Comparison of ENCODE assay signal across 17 cellular contexts in the genomic region with DNA sequence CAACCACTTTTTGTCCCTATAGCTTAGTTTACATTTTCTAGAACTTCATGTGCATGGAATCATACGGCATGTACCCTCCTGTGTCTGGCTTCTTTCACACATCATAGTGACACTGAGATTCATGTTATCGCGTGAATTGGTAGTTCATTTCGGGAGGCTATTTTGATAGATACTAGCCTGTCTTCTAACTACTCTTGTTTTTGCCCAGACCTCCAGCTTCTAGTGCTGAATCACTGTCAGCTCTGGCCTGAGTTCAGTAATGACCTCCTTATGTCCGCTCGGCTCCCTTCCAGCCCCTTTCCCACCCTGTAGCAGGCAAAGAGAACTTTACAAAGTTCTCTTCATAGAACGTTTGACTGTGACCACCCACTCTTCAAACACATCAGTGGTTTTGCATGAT. TPM values are rescaled to one million over a fixed set of nuclear protein-coding genes. Genes with fewer than 3 reads are reported as not detected.
DNase-seq lines count a peak whose midpoint lies in the region; ATAC-seq and TF ChIP-seq lines count a peak whose summit lies in the region.
"Had no signal": no experiment of that assay in that cellular context is flagged by ENCODE, and none has a peak within 500 bp of the region (broad histone marks: within the 10 kb centered on the region; RNA-seq: fewer than 3 reads in every experiment).

No MANE protein-coding gene starts in this region.

- peak overlapping the region; percentile 89 for H3K4me2 ChIP-seq in BLaER1

- H3K4me1 Mint-ChIP-seq in activated CD8-positive, alpha-beta memory T cell treated with anti-CD3 and anti-CD28 coated beads, Interleukin-2, amount 10 ng/mL, durations not matched to agents 7 days and 5 days, result peaks cover 6% of the 10 kb centered on the region

- H3K36me3 ChIP-seq in BLaER1, result peaks cover 77% of the 10 kb centered on the region
- H3K36me3 ChIP-seq: ovary had no signal

- no peak overlapping the region for H3K4me3 ChIP-seq in BLaER1
- H3K4me3 ChIP-seq: ovary, SJSA1 had no signal

- H3K27ac Mint-ChIP-seq in activated CD8-positive, alpha-beta memory T cell treated with anti-CD3 and anti-CD28 coated beads, Interleukin-2, amount 10 ng/mL, durations not matched to agents 7 days and 5 days, result no peak overlapping the region

- TF ChIP-seq POLR2A in GM19099 (IDR thresholded peaks at IDR 0.05; ENCODE audit: extremely low read depth, insufficient read length, low read depth), result peak; percentile 20

- H3K27me3 ChIP-seq in BLaER1, result no peaks in the 10 kb centered on the region
- H3K27me3 ChIP-seq: foreskin keratinocyte, ovary, SJSA1 had no signal

- H3K4me1 ChIP-seq in BLaER1, result peaks cover 34% of the 10 kb centered on the region
- H3K4me1 ChIP-seq: foreskin keratinocyte had no signal

- no peak overlapping the region for H3K4me3 Mint-ChIP-seq in activated CD8-positive, alpha-beta memory T cell treated with anti-CD3 and anti-CD28 coated beads, Interleukin-2, amount 10 ng/mL, durations not matched to agents 7 days and 5 days

- H3K9me3 ChIP-seq in BLaER1, result no peaks in the 10 kb centered on the region
- H3K9me3 ChIP-seq: ovary, SJSA1 had no signal

- peaks cover 63% of the 10 kb centered on the region for H4K20me1 ChIP-seq in BLaER1

- peak; percentile 4 for ATAC-seq in HG03354 (IDR thresholded peaks at IDR 0.05; ENCODE audit: poor library complexity, severe bottlenecking, unreplicated experiment)
- ATAC-seq in activated CD8-positive, alpha-beta memory T cell treated with anti-CD3 and anti-CD28 coated beads, Interleukin-2, amount 10 ng/mL, durations not matched to agents 7 days and 5 days, result no peak
- ATAC-seq: foreskin keratinocyte had no signal

- no peaks in the 10 kb centered on the region for H3K9me3 Mint-ChIP-seq in activated CD8-positive, alpha-beta memory T cell treated with anti-CD3 and anti-CD28 coated beads, Interleukin-2, amount 10 ng/mL, durations not matched to agents 7 days and 5 days (ENCODE audit: low read depth)

- H3K9ac ChIP-seq in BLaER1, result peak overlapping the region; percentile 70; the same call in 1 of the 2 replicates

- DNase-seq in cerebellum (ENCODE audit: low spot score) (peak; percentile 47), COR-L47 (lab: John Stamatoyannopoulos, UW) (no peak), GDM1 (lab: John Stamatoyannopoulos, UW) (no peak)
- no peak for DNase-seq in activated CD8-positive, alpha-beta memory T cell treated with anti-CD3 and anti-CD28 coated beads, Interleukin-2, amount 10 ng/mL, durations not matched to agents 7 days and 5 days
- DNase-seq in activated CD4-positive, CD25-positive, alpha-beta regulatory T cell (lab: John Stamatoyannopoulos, UW), result no peak
- DNase-seq: activated T-cell treated with anti-CD3 and anti-CD28 coated beads for 4 hours, dermis blood vessel endothelial cell, DND-41, foreskin keratinocyte, NCI-H1105, ovary had no signal

- peak overlapping the region; percentile 83 for H3K27ac ChIP-seq in BLaER1
- H3K27ac ChIP-seq: foreskin keratinocyte, ovary, SJSA1, WERI-Rb-1 had no signal

- H3K36me3 Mint-ChIP-seq in activated CD8-positive, alpha-beta memory T cell treated with anti-CD3 and anti-CD28 coated beads, Interleukin-2, amount 10 ng/mL, durations not matched to agents 7 days and 5 days, result peaks cover 28% of the 10 kb centered on the region

- CTCF ChIA-PET in activated CD8-positive, alpha-beta memory T cell treated with anti-CD3 and anti-CD28 coated beads, Interleukin-2, amount 10 ng/mL, durations not matched to agents 7 days and 5 days (lab: Charles Lee), result interaction anchor here (1.1 kb wide), 1 partner anchor 12 kb away, joined by 3 read pairs; no protein-coding TSS in a partner anchor

- no peaks in the 10 kb centered on the region for H3K27me3 Mint-ChIP-seq in activated CD8-positive, alpha-beta memory T cell treated with anti-CD3 and anti-CD28 coated beads, Interleukin-2, amount 10 ng/mL, durations not matched to agents 7 days and 5 days

RNA-seq across cellular contexts. Expression of a gene that starts 14.1 kb away (rescaled TPM):
- 2.4 TPM for total RNA-seq in cerebellum
- 100 to 1,000 TPM; 114 to 118 TPM for total RNA-seq in activated CD8-positive, alpha-beta memory T cell treated with anti-CD3 and anti-CD28 coated beads, Interleukin-2, amount 10 ng/mL, durations not matched to agents 7 days and 5 days

RNA-seq across cellular contexts. Expression of a gene that starts 45.8 kb away (rescaled TPM):
- total RNA-seq in cerebellum, result not detected
- total RNA-seq in activated CD8-positive, alpha-beta memory T cell treated with anti-CD3 and anti-CD28 coated beads, Interleukin-2, amount 10 ng/mL, durations not matched to agents 7 days and 5 days, result under 1 TPM in 1 of 2 experiments, not detected in 1; 0.28 TPM
- total RNA-seq: dermis blood vessel endothelial cell, foreskin keratinocyte, NCI-H460, ovary, SJSA1 had no signal

Comparison
In these comparisons a context has a peak if more than half of its experiments do, and no peak if none do; other contexts are left out.
1. RNA of a gene that starts 14.1 kb away (total RNA-seq): 114 to 118 TPM in activated CD8-positive, alpha-beta memory T cell treated with anti-CD3 and anti-CD28 coated beads, Interleukin-2, amount 10 ng/mL, durations not matched to agents 7 days and 5 days; 2.4 TPM in cerebellum (single experiment); every median in the first group is over 10 times any median in the second.